In genomic region chr18:42211201-42211600, GRCh38 we compare ENCODE assay signal across 27 cellular contexts.
"Had no signal": no experiment of that assay in that cellular context is flagged by ENCODE, and none has a peak within 500 bp of the region (broad histone marks: within the 10 kb centered on the region; RNA-seq: fewer than 3 reads in every experiment).

No MANE protein-coding gene starts in this region.

- DNase-seq: activated B cell treated with CpG ODN at 0.5 μM for 24 hours; activated CD4-positive, alpha-beta memory T cell treated with anti-CD3 and anti-CD28 coated beads for 36 hours; activated CD4-positive, alpha-beta T cell treated with anti-CD3 and anti-CD28 coated beads for 4 hours; activated CD4-positive, alpha-beta T cell treated with anti-CD3 and anti-CD28 coated beads, Interleukin-2, amount 10 ng/mL, durations not matched to agents 24 days and 14 days; activated CD4-positive, alpha-beta T cell treated with anti-CD3 and anti-CD28 coated beads, Interleukin-2, amount 50 U/mL, for 1 hour; activated CD4-positive, alpha-beta T cell treated with anti-CD3 and anti-CD28 coated beads, Interleukin-2, amount 50 U/mL, for 4 hours; activated CD4-positive, CD25-positive, alpha-beta regulatory T cell treated with anti-CD3 and anti-CD28 coated beads, Interleukin-2, amount 50 U/mL, for 72 hours; activated CD8-positive, alpha-beta memory T cell treated with anti-CD3 and anti-CD28 coated beads, Interleukin-2, amount 50 U/mL, for 4 hours; activated CD8-positive, alpha-beta T cell treated with anti-CD3 and anti-CD28 coated beads for 36 hours; activated effector memory CD4-positive, alpha-beta T cell treated with Interleukin-2 at 50 U/mL for 16 hours; activated gamma-delta T cell; activated naive CD4-positive, alpha-beta T cell treated with anti-CD3 and anti-CD28 coated beads, Interleukin-2, amount 10 ng/mL, durations not matched to agents 7 days and 5 days; activated naive CD4-positive, alpha-beta T cell treated with Interleukin-2 at 50 U/mL for 16 hours; activated naive CD8-positive, alpha-beta T cell treated with anti-CD3 and anti-CD28 coated beads, Interleukin-2, amount 10 ng/mL, durations not matched to agents 7 days and 5 days; activated naive CD8-positive, alpha-beta T cell treated with anti-CD3 and anti-CD28 coated beads, Interleukin-2, amount 50 U/mL, for 24 hours; activated T-cell treated with anti-CD3 and anti-CD28 coated beads for 4 hours; activated T-cell treated with anti-CD3 and anti-CD28 coated beads, Interleukin-2, amount 50 U/mL, for 1 hour; activated T-cell treated with anti-CD3 and anti-CD28 coated beads, Interleukin-2, amount 50 U/mL, for 48 hours; amygdala; anterior cingulate cortex; caudate nucleus; T-helper 1 cell; T-helper 2 cell; T-helper 9 cell had no signal

- H3K4me1 ChIP-seq: ascending aorta had no signal

- H3K36me3 ChIP-seq: ascending aorta, cardiac muscle cell had no signal

- H3K27me3 ChIP-seq: ascending aorta, cardiac muscle cell had no signal

- H3K27ac ChIP-seq: ascending aorta, cardiac muscle cell, VCaP had no signal

- H3K4me3 ChIP-seq: ascending aorta, cardiac muscle cell had no signal
